25 cellular contexts compared by ENCODE assay signal in the genomic region with DNA sequence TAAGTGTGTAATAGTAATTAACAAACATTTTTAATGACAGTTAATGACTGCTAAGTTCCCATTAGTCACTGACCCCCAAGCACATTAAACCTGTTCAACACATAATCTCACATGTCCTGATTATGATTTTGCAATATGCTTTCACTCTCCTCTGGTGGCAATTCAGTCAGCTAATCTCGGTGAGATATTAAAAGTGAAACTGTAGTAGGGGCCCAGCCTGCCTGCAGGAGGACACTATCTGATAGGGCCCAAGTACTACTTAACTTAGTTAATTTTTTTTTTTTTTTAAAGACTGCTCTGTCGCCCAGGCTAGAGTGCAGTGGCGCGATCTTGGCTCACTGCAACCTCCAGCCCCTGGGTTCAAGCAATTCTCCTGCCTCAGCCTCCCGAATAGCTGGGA.
"Had no signal": no experiment of that assay in that cellular context is flagged by ENCODE, and none has a peak within 500 bp of the region (broad histone marks: within the 10 kb centered on the region; RNA-seq: fewer than 3 reads in every experiment).

No MANE protein-coding gene starts in this region.

- DNase-seq: activated B cell treated with CpG ODN at 0.5 μM for 24 hours; activated CD4-positive, alpha-beta T cell treated with anti-CD3 and anti-CD28 coated beads for 4 hours; activated CD4-positive, alpha-beta T cell treated with anti-CD3 and anti-CD28 coated beads, Interleukin-2, amount 50 U/mL, for 4 hours; activated CD8-positive, alpha-beta memory T cell treated with anti-CD3 and anti-CD28 coated beads, Interleukin-2, amount 50 U/mL, for 4 hours; activated gamma-delta T cell treated with Interleukin-2 at 50 U/mL for 16 hours; activated naive CD4-positive, alpha-beta T cell treated with anti-CD3 and anti-CD28 coated beads, Interleukin-2, amount 50 U/mL, for 16 hours; activated T-cell treated with anti-CD3 and anti-CD28 coated beads, Interleukin-2, amount 50 U/mL, for 1 hour; amniotic stem cell; brain microvascular endothelial cell; cortex of kidney; foreskin keratinocyte; heart right ventricle; kidney glomerular epithelial cell; lower lobe of right lung; mesendoderm; mucosa of descending colon; nephron progenitor cell; ovary; right lobe of liver; stimulated activated CD4-positive, alpha-beta T cell treated with anti-CD3 and anti-CD28 coated beads, Interleukin-12 subunit alpha, Interleukin-12 subunit beta, amount 100 ng/mL, for 4 hours; stimulated activated CD4-positive, alpha-beta T cell treated with anti-CD3 and anti-CD28 coated beads, Interleukin-4, amount 100 ng/mL, for 1 hour; trophoblast cell had no signal

- H3K9me3 ChIP-seq: lower lobe of right lung, mucosa of descending colon, ovary, right lobe of liver, thoracic aorta had no signal

- ATAC-seq: foreskin keratinocyte, heart right ventricle, left lobe of liver, lower lobe of right lung, mucosa of descending colon had no signal

- H3K36me3 ChIP-seq: brain microvascular endothelial cell, esophagus muscularis mucosa, lower lobe of right lung, ovary, right lobe of liver, thoracic aorta had no signal

- H3K27ac ChIP-seq: brain microvascular endothelial cell, esophagus muscularis mucosa, foreskin keratinocyte, heart right ventricle, lower lobe of right lung, ovary, right lobe of liver, thoracic aorta had no signal

- H3K4me3 ChIP-seq: esophagus muscularis mucosa, heart right ventricle, lower lobe of right lung, mucosa of descending colon, ovary, right lobe of liver, thoracic aorta had no signal

- H3K4me1 ChIP-seq: esophagus muscularis mucosa, foreskin keratinocyte, heart right ventricle, lower lobe of right lung, right lobe of liver had no signal

- H3K27me3 ChIP-seq: brain microvascular endothelial cell, esophagus muscularis mucosa, foreskin keratinocyte, heart right ventricle, ovary, right lobe of liver had no signal
